In the genomic region with DNA sequence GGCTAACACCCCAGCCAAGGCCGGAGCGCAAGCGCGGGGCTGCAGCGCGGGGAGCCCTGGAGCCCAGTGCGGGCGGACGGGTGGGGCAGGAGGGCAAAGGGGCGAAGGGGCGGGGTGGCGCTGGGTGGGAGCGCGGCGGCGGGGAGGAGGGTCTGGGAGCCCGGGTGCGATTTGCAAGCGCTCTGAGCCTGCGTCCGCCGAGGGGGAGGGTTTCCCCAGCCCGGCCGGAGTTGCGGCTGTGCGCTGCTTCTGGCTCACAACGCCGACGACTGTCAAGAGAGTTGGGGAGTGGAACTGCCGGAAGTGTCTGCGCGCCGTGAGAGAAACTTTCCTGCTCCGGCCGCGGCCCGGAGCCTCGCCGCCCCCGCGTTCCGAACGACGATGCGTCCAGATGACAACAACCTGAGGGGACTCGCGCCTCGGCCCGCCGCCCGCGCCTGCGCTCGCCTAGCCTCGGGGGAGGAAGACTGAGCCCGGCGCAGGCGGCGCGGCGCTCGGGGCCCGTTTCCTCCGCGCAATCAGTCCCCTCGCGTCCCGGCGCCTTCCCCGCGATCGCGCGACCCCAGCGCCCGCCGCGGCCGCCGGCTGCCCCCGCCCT, we compare ENCODE assay signal across 1 cellular context.
TF ChIP-seq lines count a peak whose summit lies in the region.

A gene with protein sequence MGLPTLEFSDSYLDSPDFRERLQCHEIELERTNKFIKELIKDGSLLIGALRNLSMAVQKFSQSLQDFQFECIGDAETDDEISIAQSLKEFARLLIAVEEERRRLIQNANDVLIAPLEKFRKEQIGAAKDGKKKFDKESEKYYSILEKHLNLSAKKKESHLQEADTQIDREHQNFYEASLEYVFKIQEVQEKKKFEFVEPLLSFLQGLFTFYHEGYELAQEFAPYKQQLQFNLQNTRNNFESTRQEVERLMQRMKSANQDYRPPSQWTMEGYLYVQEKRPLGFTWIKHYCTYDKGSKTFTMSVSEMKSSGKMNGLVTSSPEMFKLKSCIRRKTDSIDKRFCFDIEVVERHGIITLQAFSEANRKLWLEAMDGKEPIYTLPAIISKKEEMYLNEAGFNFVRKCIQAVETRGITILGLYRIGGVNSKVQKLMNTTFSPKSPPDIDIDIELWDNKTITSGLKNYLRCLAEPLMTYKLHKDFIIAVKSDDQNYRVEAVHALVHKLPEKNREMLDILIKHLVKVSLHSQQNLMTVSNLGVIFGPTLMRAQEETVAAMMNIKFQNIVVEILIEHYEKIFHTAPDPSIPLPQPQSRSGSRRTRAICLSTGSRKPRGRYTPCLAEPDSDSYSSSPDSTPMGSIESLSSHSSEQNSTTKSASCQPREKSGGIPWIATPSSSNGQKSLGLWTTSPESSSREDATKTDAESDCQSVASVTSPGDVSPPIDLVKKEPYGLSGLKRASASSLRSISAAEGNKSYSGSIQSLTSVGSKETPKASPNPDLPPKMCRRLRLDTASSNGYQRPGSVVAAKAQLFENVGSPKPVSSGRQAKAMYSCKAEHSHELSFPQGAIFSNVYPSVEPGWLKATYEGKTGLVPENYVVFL (plus strand): TSS at position 257 of the 598 bp plus-strand sequence. CDS start 391 bp downstream, outside the sequence.

TF ChIP-seq in HEK293, 187 proteins besides CTCF, POLR2A, EP300 and RAD21 (continued from another document and continues in another):
- TF ChIP-seq, protein P1, sequence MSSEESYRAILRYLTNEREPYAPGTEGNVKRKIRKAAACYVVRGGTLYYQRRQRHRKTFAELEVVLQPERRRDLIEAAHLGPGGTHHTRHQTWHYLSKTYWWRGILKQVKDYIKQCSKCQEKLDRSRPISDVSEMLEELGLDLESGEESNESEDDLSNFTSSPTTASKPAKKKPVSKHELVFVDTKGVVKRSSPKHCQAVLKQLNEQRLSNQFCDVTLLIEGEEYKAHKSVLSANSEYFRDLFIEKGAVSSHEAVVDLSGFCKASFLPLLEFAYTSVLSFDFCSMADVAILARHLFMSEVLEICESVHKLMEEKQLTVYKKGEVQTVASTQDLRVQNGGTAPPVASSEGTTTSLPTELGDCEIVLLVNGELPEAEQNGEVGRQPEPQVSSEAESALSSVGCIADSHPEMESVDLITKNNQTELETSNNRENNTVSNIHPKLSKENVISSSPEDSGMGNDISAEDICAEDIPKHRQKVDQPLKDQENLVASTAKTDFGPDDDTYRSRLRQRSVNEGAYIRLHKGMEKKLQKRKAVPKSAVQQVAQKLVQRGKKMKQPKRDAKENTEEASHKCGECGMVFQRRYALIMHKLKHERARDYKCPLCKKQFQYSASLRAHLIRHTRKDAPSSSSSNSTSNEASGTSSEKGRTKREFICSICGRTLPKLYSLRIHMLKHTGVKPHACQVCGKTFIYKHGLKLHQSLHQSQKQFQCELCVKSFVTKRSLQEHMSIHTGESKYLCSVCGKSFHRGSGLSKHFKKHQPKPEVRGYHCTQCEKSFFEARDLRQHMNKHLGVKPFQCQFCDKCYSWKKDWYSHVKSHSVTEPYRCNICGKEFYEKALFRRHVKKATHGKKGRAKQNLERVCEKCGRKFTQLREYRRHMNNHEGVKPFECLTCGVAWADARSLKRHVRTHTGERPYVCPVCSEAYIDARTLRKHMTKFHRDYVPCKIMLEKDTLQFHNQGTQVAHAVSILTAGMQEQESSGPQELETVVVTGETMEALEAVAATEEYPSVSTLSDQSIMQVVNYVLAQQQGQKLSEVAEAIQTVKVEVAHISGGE (tag by site-specific recombination; conservative IDR thresholded peaks at IDR 0.05; ENCODE audit: low read depth): peak; percentile 81
- TF ChIP-seq ZNF266 (tag by site-specific recombination; IDR thresholded peaks at IDR 0.05; ENCODE audit: low read depth) (no peak), TRIM28 (IDR thresholded peaks at IDR 0.05; ENCODE audit: borderline replicate concordance, low read length) (0 out of 2 replicates have a peak, but pooled peaks have one; percentile 0), ZNF175 (tag by site-specific recombination; IDR thresholded peaks at IDR 0.05) (no peak), ZNF654 (tag by site-specific recombination; IDR thresholded peaks at IDR 0.05; ENCODE audit: low read depth) (no peak), OVOL3 (tag by site-specific recombination; IDR thresholded peaks at IDR 0.05) (no peak), ZNF626 (tag by site-specific recombination; IDR thresholded peaks at IDR 0.05) (no peak), ZNF747 (tag by site-specific recombination; IDR thresholded peaks at IDR 0.05) (no peak), ZSCAN30 (tag by site-specific recombination; IDR thresholded peaks at IDR 0.05) (0 out of 2 replicates have a peak, but pooled peaks have one; percentile 32), ZBTB8A (tag by site-specific recombination; IDR thresholded peaks at IDR 0.05) (peak; percentile 67), ZNF140 (tag by site-specific recombination; IDR thresholded peaks at IDR 0.05) (0 out of 2 replicates have a peak, but pooled peaks have one; percentile 15), MZF1 (tag by site-specific recombination; IDR thresholded peaks at IDR 0.05; ENCODE audit: borderline replicate concordance) (no peak), ZNF658 (tag by site-specific recombination; IDR thresholded peaks at IDR 0.05) (no peak), ZNF600 (tag by site-specific recombination; IDR thresholded peaks at IDR 0.05) (peak; percentile 63), ZNF701 (tag by site-specific recombination; IDR thresholded peaks at IDR 0.05) (no peak), OSR2 (tag by site-specific recombination; IDR thresholded peaks at IDR 0.05) (no peak), ZNF501 (tag by site-specific recombination; IDR thresholded peaks at IDR 0.05) (no peak), ZNF155 (tag by site-specific recombination; IDR thresholded peaks at IDR 0.05) (no peak), ZNF394 (tag by site-specific recombination; IDR thresholded peaks at IDR 0.05; ENCODE audit: borderline replicate concordance) (no peak), ZNF19 (tag by site-specific recombination; IDR thresholded peaks at IDR 0.05; ENCODE audit: low read depth) (no peak)
- TF ChIP-seq, protein P2, sequence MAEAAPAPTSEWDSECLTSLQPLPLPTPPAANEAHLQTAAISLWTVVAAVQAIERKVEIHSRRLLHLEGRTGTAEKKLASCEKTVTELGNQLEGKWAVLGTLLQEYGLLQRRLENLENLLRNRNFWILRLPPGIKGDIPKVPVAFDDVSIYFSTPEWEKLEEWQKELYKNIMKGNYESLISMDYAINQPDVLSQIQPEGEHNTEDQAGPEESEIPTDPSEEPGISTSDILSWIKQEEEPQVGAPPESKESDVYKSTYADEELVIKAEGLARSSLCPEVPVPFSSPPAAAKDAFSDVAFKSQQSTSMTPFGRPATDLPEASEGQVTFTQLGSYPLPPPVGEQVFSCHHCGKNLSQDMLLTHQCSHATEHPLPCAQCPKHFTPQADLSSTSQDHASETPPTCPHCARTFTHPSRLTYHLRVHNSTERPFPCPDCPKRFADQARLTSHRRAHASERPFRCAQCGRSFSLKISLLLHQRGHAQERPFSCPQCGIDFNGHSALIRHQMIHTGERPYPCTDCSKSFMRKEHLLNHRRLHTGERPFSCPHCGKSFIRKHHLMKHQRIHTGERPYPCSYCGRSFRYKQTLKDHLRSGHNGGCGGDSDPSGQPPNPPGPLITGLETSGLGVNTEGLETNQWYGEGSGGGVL (tag by site-specific recombination; IDR thresholded peaks at IDR 0.05): no peak
- TF ChIP-seq, protein P3, sequence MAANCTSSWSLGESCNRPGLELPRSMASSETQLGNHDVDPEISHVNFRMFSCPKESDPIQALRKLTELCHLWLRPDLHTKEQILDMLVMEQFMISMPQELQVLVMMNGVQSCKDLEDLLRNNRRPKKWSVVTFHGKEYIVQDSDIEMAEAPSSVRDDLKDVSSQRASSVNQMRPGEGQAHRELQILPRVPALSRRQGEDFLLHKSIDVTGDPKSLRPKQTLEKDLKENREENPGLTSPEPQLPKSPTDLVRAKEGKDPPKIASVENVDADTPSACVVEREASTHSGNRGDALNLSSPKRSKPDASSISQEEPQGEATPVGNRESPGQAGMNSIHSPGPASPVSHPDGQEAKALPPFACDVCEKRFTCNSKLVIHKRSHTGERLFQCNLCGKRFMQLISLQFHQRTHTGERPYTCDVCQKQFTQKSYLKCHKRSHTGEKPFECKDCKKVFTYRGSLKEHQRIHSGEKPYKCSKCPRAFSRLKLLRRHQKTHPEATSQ (tag by site-specific recombination; IDR thresholded peaks at IDR 0.05): no peak
- TF ChIP-seq, protein P4, sequence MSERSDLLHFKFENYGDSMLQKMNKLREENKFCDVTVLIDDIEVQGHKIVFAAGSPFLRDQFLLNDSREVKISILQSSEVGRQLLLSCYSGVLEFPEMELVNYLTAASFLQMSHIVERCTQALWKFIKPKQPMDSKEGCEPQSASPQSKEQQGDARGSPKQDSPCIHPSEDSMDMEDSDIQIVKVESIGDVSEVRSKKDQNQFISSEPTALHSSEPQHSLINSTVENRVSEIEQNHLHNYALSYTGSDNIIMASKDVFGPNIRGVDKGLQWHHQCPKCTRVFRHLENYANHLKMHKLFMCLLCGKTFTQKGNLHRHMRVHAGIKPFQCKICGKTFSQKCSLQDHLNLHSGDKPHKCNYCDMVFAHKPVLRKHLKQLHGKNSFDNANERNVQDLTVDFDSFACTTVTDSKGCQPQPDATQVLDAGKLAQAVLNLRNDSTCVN (tag by site-specific recombination; optimal IDR thresholded peaks at IDR 0.05): peak; percentile 81
- TF ChIP-seq, protein P5, sequence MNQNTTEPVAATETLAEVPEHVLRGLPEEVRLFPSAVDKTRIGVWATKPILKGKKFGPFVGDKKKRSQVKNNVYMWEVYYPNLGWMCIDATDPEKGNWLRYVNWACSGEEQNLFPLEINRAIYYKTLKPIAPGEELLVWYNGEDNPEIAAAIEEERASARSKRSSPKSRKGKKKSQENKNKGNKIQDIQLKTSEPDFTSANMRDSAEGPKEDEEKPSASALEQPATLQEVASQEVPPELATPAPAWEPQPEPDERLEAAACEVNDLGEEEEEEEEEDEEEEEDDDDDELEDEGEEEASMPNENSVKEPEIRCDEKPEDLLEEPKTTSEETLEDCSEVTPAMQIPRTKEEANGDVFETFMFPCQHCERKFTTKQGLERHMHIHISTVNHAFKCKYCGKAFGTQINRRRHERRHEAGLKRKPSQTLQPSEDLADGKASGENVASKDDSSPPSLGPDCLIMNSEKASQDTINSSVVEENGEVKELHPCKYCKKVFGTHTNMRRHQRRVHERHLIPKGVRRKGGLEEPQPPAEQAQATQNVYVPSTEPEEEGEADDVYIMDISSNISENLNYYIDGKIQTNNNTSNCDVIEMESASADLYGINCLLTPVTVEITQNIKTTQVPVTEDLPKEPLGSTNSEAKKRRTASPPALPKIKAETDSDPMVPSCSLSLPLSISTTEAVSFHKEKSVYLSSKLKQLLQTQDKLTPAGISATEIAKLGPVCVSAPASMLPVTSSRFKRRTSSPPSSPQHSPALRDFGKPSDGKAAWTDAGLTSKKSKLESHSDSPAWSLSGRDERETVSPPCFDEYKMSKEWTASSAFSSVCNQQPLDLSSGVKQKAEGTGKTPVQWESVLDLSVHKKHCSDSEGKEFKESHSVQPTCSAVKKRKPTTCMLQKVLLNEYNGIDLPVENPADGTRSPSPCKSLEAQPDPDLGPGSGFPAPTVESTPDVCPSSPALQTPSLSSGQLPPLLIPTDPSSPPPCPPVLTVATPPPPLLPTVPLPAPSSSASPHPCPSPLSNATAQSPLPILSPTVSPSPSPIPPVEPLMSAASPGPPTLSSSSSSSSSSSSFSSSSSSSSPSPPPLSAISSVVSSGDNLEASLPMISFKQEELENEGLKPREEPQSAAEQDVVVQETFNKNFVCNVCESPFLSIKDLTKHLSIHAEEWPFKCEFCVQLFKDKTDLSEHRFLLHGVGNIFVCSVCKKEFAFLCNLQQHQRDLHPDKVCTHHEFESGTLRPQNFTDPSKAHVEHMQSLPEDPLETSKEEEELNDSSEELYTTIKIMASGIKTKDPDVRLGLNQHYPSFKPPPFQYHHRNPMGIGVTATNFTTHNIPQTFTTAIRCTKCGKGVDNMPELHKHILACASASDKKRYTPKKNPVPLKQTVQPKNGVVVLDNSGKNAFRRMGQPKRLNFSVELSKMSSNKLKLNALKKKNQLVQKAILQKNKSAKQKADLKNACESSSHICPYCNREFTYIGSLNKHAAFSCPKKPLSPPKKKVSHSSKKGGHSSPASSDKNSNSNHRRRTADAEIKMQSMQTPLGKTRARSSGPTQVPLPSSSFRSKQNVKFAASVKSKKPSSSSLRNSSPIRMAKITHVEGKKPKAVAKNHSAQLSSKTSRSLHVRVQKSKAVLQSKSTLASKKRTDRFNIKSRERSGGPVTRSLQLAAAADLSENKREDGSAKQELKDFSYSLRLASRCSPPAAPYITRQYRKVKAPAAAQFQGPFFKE (tag by site-specific recombination; IDR thresholded peaks at IDR 0.05; ENCODE audit: borderline replicate concordance): no peak
- TF ChIP-seq, protein P6, sequence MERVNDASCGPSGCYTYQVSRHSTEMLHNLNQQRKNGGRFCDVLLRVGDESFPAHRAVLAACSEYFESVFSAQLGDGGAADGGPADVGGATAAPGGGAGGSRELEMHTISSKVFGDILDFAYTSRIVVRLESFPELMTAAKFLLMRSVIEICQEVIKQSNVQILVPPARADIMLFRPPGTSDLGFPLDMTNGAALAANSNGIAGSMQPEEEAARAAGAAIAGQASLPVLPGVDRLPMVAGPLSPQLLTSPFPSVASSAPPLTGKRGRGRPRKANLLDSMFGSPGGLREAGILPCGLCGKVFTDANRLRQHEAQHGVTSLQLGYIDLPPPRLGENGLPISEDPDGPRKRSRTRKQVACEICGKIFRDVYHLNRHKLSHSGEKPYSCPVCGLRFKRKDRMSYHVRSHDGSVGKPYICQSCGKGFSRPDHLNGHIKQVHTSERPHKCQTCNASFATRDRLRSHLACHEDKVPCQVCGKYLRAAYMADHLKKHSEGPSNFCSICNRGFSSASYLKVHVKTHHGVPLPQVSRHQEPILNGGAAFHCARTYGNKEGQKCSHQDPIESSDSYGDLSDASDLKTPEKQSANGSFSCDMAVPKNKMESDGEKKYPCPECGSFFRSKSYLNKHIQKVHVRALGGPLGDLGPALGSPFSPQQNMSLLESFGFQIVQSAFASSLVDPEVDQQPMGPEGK (tag by site-specific recombination; IDR thresholded peaks at IDR 0.05): peak; percentile 39; the same call in 1 of the 2 replicates
- TF ChIP-seq, protein P7, sequence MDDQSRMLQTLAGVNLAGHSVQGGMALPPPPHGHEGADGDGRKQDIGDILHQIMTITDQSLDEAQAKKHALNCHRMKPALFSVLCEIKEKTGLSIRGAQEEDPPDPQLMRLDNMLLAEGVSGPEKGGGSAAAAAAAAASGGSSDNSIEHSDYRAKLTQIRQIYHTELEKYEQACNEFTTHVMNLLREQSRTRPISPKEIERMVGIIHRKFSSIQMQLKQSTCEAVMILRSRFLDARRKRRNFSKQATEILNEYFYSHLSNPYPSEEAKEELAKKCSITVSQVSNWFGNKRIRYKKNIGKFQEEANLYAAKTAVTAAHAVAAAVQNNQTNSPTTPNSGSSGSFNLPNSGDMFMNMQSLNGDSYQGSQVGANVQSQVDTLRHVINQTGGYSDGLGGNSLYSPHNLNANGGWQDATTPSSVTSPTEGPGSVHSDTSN (CRISPR knock-in tag; IDR thresholded peaks at IDR 0.05): no peak
- TF ChIP-seq, protein P8, sequence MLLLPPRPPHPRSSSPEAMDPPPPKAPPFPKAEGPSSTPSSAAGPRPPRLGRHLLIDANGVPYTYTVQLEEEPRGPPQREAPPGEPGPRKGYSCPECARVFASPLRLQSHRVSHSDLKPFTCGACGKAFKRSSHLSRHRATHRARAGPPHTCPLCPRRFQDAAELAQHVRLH (tag by site-specific recombination; IDR thresholded peaks at IDR 0.05): no peak
